ENCODE assay signal across 8 cellular contexts in the genomic region with DNA sequence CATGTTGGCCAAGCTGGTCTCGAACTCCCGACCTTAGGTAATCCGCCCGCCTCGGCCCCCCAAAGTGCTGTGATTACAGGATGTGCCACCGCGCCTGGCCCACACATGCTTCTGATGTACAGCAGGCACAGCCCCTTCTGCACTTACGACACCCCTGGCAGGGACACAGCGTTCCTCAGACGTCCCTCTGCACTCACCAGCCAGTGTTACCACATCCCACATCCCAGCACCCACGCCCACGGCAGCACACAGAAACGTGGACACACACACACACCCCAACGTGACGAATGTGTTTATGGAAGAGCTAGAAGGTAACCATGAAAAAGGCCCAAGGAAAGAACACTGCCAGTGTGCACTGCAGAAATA. TPM values are rescaled to one million over a fixed set of nuclear protein-coding genes. Genes with fewer than 3 reads are reported as not detected.
DNase-seq lines count a peak whose midpoint lies in the region; ATAC-seq and TF ChIP-seq lines count a peak whose summit lies in the region.

No MANE protein-coding gene starts in this region.

- intact Hi-C loops in activated B cell treated with CpG ODN at 0.5 μM for 24 hours (cut with micrococcal nuclease) (loop anchor here (1.0 to 5.0 kb wide), 5 partner anchors 13 to 142 kb away; partner anchors contain the start of genes MGA and NDUFAF1), heart left ventricle (cut with DNase I) (no loop called here)

- H3K27ac Mint-ChIP-seq in activated B cell treated with CpG ODN at 0.5 μM for 24 hours = peak overlapping the region; percentile 44

- ATAC-seq in activated B cell treated with CpG ODN at 0.5 μM for 24 hours (ENCODE audit: low read depth) (no peak), heart left ventricle (peak in 2 of 4 donors; percentile 40 to 52), HG03175 (IDR thresholded peaks at IDR 0.05; ENCODE audit: unreplicated experiment) (no peak), HG02884 (IDR thresholded peaks at IDR 0.05; ENCODE audit: unreplicated experiment) (no peak)

- H3K27me3 Mint-ChIP-seq in activated B cell treated with CpG ODN at 0.5 μM for 24 hours = no peaks in the 10 kb centered on the region

- no peaks in the 10 kb centered on the region for H3K9me3 ChIP-seq in heart left ventricle

- no peak for TF ChIP-seq POLR2A in heart left ventricle (IDR thresholded peaks at IDR 0.05)

- H3K27ac ChIP-seq in heart left ventricle (peak overlapping the region in 8 of 12 donors; percentile 71 to 89 (median 84)), skin epidermis (peak overlapping the region in 15 of 21 experiments; percentile 64 to 95 (median 80))

- in situ Hi-C loops in G401 (cut with HindIII; ENCODE audit: low sequenced_read_pairs) = no loop called here

- H3K4me1 Mint-ChIP-seq in activated B cell treated with CpG ODN at 0.5 μM for 24 hours = peaks cover 16% of the 10 kb centered on the region

- POLR2A ChIA-PET in activated B cell treated with CpG ODN at 0.5 μM for 24 hours (lab: Charles Lee) = interaction anchor here (0.6 to 1.9 kb wide), 16 partner anchors 13 to 976 kb away, joined by 3 to 10 read pairs (median 4); partner anchors contain the start of genes LTK, NDUFAF1, RPUSD2 and TMEM87A

- DNase-seq in activated B cell treated with CpG ODN at 0.5 μM for 24 hours (no peak), heart left ventricle (peak in 1 of 5 donors; percentile 52), G401 (ENCODE audit: low spot score) (no peak), NCI-H1436 (lab: John Stamatoyannopoulos, UW) (no peak)

- H3K4me1 ChIP-seq in heart left ventricle = peaks cover 0 to 17% (median 7%) of the 10 kb centered on the region in 12 donors

- 66 to 80% (median 74%) methylated on average over 15 of the region's 15 CpGs for WGBS in heart left ventricle, 4 donors

- H3K4me3 Mint-ChIP-seq in activated B cell treated with CpG ODN at 0.5 μM for 24 hours = peak overlapping the region; percentile 97

- H3K36me3 ChIP-seq in heart left ventricle = no peaks in the 10 kb centered on the region

- CTCF ChIA-PET in activated B cell treated with CpG ODN at 0.5 μM for 24 hours (lab: Charles Lee) = interaction anchor here (0.6 to 1.4 kb wide), 4 partner anchors 12 to 79 kb away, joined by 3 to 4 read pairs (median 4); no protein-coding TSS in a partner anchor

- peak overlapping the region; percentile 95; the same call in 1 of the 2 replicates for H3K4me3 ChIP-seq in GM08714 (ENCODE audit: low read length)
- peak overlapping the region; percentile 50 to 98 (median 84) for H3K4me3 ChIP-seq in heart left ventricle
- peak overlapping the region; percentile 59 to 93 (median 84) for H3K4me3 ChIP-seq in skin epidermis

- TF ChIP-seq CTCF in activated B cell treated with CpG ODN at 0.5 μM for 24 hours (IDR thresholded peaks at IDR 0.05) (no peak), heart left ventricle (IDR thresholded peaks at IDR 0.05) (no peak)

- H3K27me3 ChIP-seq in heart left ventricle = no peaks in the 10 kb centered on the region

- H3K9me3 Mint-ChIP-seq in activated B cell treated with CpG ODN at 0.5 μM for 24 hours = no peaks in the 10 kb centered on the region

- H3K36me3 Mint-ChIP-seq in activated B cell treated with CpG ODN at 0.5 μM for 24 hours (ENCODE audit: low read depth) = peaks cover 7% of the 10 kb centered on the region

RNA-seq across cellular contexts. Expression of gene RPAP1, which starts 0.6 kb away (rescaled TPM):
- 56.1 TPM in 2 replicates for total RNA-seq in activated B cell treated with CpG ODN at 0.5 μM for 24 hours
- 10 to 100 TPM; 13.7 to 32.5 (median 23.7) TPM for total RNA-seq in heart left ventricle
- polyA plus RNA-seq in heart left ventricle = 10 to 100 TPM; 13.4 to 15.4 TPM
- total RNA-seq in G401 (2014; rRNA removed; shearing (Covaris generic)) = 24.3 and 46.5 TPM in 2 replicates

RNA-seq across cellular contexts. Expression of gene TYRO3, which starts 14.4 kb away (rescaled TPM):
- total RNA-seq in activated B cell treated with CpG ODN at 0.5 μM for 24 hours (0.22 TPM in 1 of 2 replicates, not detected in the other), heart left ventricle (10 to 100 TPM in 3 of 9 donors, 1 to 10 TPM in 6; 2.5 to 15.4 (median 3.7) TPM)
- polyA plus RNA-seq in heart left ventricle = 10 to 100 TPM in 1 of 2 donors, 1 to 10 TPM in 1; 2.6 to 13.7 TPM
- total RNA-seq in G401 (2014; rRNA removed; shearing (Covaris generic)) = 25.9 and 26.2 TPM in 2 replicates

RNA-seq across cellular contexts. Expression of gene LTK, which starts 31.0 kb away (rescaled TPM):
- total RNA-seq in activated B cell treated with CpG ODN at 0.5 μM for 24 hours (1.9 and 2.2 TPM in 2 replicates), heart left ventricle (1 to 10 TPM in 1 of 9 donors, under 1 TPM in 8; 0.14 to 1.6 (median 0.37) TPM)
- under 1 TPM; 0.34 to 0.36 TPM for polyA plus RNA-seq in heart left ventricle
- not detected in 2 replicates for total RNA-seq in G401 (2014; rRNA removed; shearing (Covaris generic))

RNA-seq across cellular contexts. Expression of gene ITPKA, which starts 51.0 kb away (rescaled TPM):
- total RNA-seq in activated B cell treated with CpG ODN at 0.5 μM for 24 hours (0.18 TPM in 1 of 2 replicates, not detected in the other), heart left ventricle (10 to 100 TPM in 1 of 9 donors, 1 to 10 TPM in 6, under 1 TPM in 2; 0.80 to 12.5 (median 1.8) TPM)
- polyA plus RNA-seq in heart left ventricle = 1 to 10 TPM; 6.0 to 6.7 TPM
- total RNA-seq in G401 (2014; rRNA removed; shearing (Covaris generic)) = 12.4 and 20.0 TPM in 2 replicates
